Comparison of ENCODE assay signal across 8 cellular contexts in the genomic region with DNA sequence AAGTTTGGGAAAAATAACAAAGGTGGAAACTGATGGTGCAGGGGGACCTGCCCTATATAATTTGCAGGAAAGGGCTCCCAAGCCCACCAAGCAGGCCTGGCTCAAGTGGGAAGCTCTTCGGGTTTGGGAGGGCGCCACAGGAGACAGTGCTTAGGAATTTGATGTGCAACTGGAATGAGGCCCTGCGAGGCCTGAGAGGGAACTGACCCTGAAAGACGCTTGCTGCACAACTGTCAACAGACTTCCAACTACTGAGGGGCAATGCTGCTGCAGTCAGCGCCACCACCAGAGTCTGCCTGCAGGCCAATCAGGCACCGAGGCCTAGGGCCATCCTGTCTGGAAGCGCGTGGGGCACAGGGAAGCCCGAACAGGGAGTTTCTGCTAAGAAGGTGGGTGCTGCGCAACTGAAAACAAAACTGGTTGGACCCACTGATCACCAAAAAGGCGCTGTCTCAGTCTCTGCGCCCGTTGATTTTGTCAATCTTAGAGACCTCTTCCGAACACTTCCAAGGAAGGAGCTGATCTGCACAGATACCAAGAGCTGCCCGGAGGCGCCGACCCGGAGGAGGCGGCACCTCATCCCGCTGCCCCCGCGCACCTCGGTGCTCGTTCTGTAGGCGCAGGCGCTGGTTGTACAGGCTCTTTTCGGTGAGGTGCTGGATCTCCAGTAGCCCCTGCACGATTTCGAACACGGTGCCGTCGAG. TPM values are rescaled to one million over a fixed set of nuclear protein-coding genes. Genes with fewer than 3 reads are reported as not detected.
DNase-seq lines count a peak whose midpoint lies in the region; ATAC-seq and TF ChIP-seq lines count a peak whose summit lies in the region.

No MANE protein-coding gene starts in this region.

- peaks cover 15% of the 10 kb centered on the region for H3K27me3 Mint-ChIP-seq in brain
- H3K27me3 Mint-ChIP-seq in stimulated activated memory B cell treated with anti-CD40 and anti-IgM and Interleukin-4, amounts not matched to agents 10 μg/mL and 1 μg/mL and 100 μg/mL, for 72 hours: no peaks in the 10 kb centered on the region

- peaks cover 57 to 79% (median 72%) of the 10 kb centered on the region in 10 experiments for H3K4me1 ChIP-seq in BLaER1 treated with 17β-estradiol and CSF1 and Interleukin-3, amounts not matched to agents 10 nM and 100 nM

- peaks cover 0 to 3% (median 0%) of the 10 kb centered on the region in 11 experiments; a peak in 3 of 22 replicates for H3K9me3 ChIP-seq in BLaER1 treated with 17β-estradiol and CSF1 and Interleukin-3, amounts not matched to agents 10 nM and 100 nM (replicated peaks in 1 of 11)

- H3K27me3 ChIP-seq in BLaER1 treated with 17β-estradiol and CSF1 and Interleukin-3, amounts not matched to agents 10 nM and 100 nM: no peaks in the 10 kb centered on the region

- H3K36me3 Mint-ChIP-seq in brain: peaks cover 6% of the 10 kb centered on the region
- no peaks in the 10 kb centered on the region for H3K36me3 Mint-ChIP-seq in stimulated activated memory B cell treated with anti-CD40 and anti-IgM and Interleukin-4, amounts not matched to agents 10 μg/mL and 1 μg/mL and 100 μg/mL, for 72 hours

- H3K9ac ChIP-seq in BLaER1 treated with 17β-estradiol and CSF1 and Interleukin-3, amounts not matched to agents 10 nM and 100 nM: peak overlapping the region; percentile 85 to 96 (median 89)

- no peak for TF ChIP-seq CTCF in brain (conservative IDR thresholded peaks at IDR 0.05)

- ATAC-seq in GM19372 (IDR thresholded peaks at IDR 0.05; ENCODE audit: low read depth, unreplicated experiment): peak; percentile 16
- peak; percentile 17 for ATAC-seq in stimulated activated memory B cell treated with anti-CD40 and anti-IgM and Interleukin-4, amounts not matched to agents 10 μg/mL and 1 μg/mL and 100 μg/mL, for 72 hours

- peaks cover 0 to 4% (median 0%) of the 10 kb centered on the region in 5 experiments for H3K9me3 Mint-ChIP-seq in brain
- H3K9me3 Mint-ChIP-seq in stimulated activated memory B cell treated with anti-CD40 and anti-IgM and Interleukin-4, amounts not matched to agents 10 μg/mL and 1 μg/mL and 100 μg/mL, for 72 hours: no peaks in the 10 kb centered on the region

- peak overlapping the region; percentile 73 to 91 (median 83) for H3K27ac Mint-ChIP-seq in brain
- peak overlapping the region; percentile 83 for H3K27ac Mint-ChIP-seq in stimulated activated memory B cell treated with anti-CD40 and anti-IgM and Interleukin-4, amounts not matched to agents 10 μg/mL and 1 μg/mL and 100 μg/mL, for 72 hours

- peaks cover 8 to 34% (median 24%) of the 10 kb centered on the region in 11 experiments; a peak in 16 of 22 replicates for H4K20me1 ChIP-seq in BLaER1 treated with 17β-estradiol and CSF1 and Interleukin-3, amounts not matched to agents 10 nM and 100 nM

- DNase-seq in LoVo (ENCODE audit: low spot score) (peak; percentile 3), islet precursor cell (peak; percentile 75), occipital lobe (lab: John Stamatoyannopoulos, UW) (no peak), NCI-H510A treated with DMSO at 0.1 percent for 48 hours (lab: John Stamatoyannopoulos, UW) (no peak)

- peaks cover 0 to 12% (median 0%) of the 10 kb centered on the region in 11 experiments; a peak in 1 of 22 replicates for H3K36me3 ChIP-seq in BLaER1 treated with 17β-estradiol and CSF1 and Interleukin-3, amounts not matched to agents 10 nM and 100 nM

- H3K4me3 ChIP-seq in BLaER1 treated with 17β-estradiol and CSF1 and Interleukin-3, amounts not matched to agents 10 nM and 100 nM: peak overlapping the region; percentile 86 to 97 (median 95)

- peak overlapping the region; percentile 26 to 91 (median 80); a peak in 18 of 22 replicates for H3K27ac ChIP-seq in BLaER1 treated with 17β-estradiol and CSF1 and Interleukin-3, amounts not matched to agents 10 nM and 100 nM

- H3K4me2 ChIP-seq in BLaER1 treated with 17β-estradiol and CSF1 and Interleukin-3, amounts not matched to agents 10 nM and 100 nM: peak overlapping the region; percentile 92 to 99 (median 98)

- peak overlapping the region; percentile 93 to 97 (median 95) for H3K4me3 Mint-ChIP-seq in brain
- H3K4me3 Mint-ChIP-seq in stimulated activated memory B cell treated with anti-CD40 and anti-IgM and Interleukin-4, amounts not matched to agents 10 μg/mL and 1 μg/mL and 100 μg/mL, for 72 hours: peak overlapping the region; percentile 86

- H3K4me1 Mint-ChIP-seq in brain: peaks cover 54% of the 10 kb centered on the region
- H3K4me1 Mint-ChIP-seq in stimulated activated memory B cell treated with anti-CD40 and anti-IgM and Interleukin-4, amounts not matched to agents 10 μg/mL and 1 μg/mL and 100 μg/mL, for 72 hours: peaks cover 46% of the 10 kb centered on the region

RNA-seq across cellular contexts. Expression of a gene that starts 0.7 kb away (rescaled TPM):
- polyA plus RNA-seq in brain (ENCODE audit: insufficient read depth, low read depth, low replicate concordance): 119 TPM
- 25.1 TPM for total RNA-seq in occipital lobe

RNA-seq across cellular contexts. Expression of a gene that starts 51.1 kb away (rescaled TPM):
- 21.3 TPM for polyA plus RNA-seq in brain (ENCODE audit: insufficient read depth, low read depth, low replicate concordance)
- total RNA-seq in occipital lobe: 9.5 TPM

Comparison
In these comparisons a context has a peak if more than half of its experiments do, and no peak if none do; other contexts are left out.
1. DNase-seq: peak in LoVo (single experiment) and islet precursor cell (single experiment); none in occipital lobe (single experiment) and NCI-H510A treated with DMSO at 0.1 percent for 48 hours (single experiment).